ENCODE assay signal across 8 cellular contexts in genomic region chr2:209331291-209331844, GRCh38.
DNase-seq lines count a peak whose midpoint lies in the region; ATAC-seq and TF ChIP-seq lines count a peak whose summit lies in the region.

No MANE protein-coding gene starts in this region.

- intact Hi-C loops in right lobe of liver (cut with DNase I), result no loop called here

- H3K27ac ChIP-seq in MM.1S (ENCODE audit: low read length) (no peak overlapping the region), WERI-Rb-1 (no peak overlapping the region), right lobe of liver (no peak overlapping the region)

- no peak overlapping the region for H3K9ac ChIP-seq in MM.1S (ENCODE audit: low read length)

- no peaks in the 10 kb centered on the region for H4K20me1 ChIP-seq in MM.1S (ENCODE audit: insufficient read depth, low read length)

- no peaks in the 10 kb centered on the region for H3K9me2 ChIP-seq in MM.1S (replicated peaks; ENCODE audit: insufficient read depth, low read length)

- no peaks in the 10 kb centered on the region for H3K9me3 ChIP-seq in MM.1S (replicated peaks; ENCODE audit: insufficient read depth, low read length)
- no peaks in the 10 kb centered on the region for H3K9me3 ChIP-seq in WERI-Rb-1 (ENCODE audit: severe bottlenecking)
- no peaks in the 10 kb centered on the region for H3K9me3 ChIP-seq in right lobe of liver

- H3K4me3 ChIP-seq in MM.1S (ENCODE audit: low read length) (no peak overlapping the region), WERI-Rb-1 (ENCODE audit: low read depth, low read length) (no peak overlapping the region), right lobe of liver (no peak overlapping the region)

- no peak for TF ChIP-seq POLR2A in right lobe of liver (IDR thresholded peaks at IDR 0.05)

- no peaks in the 10 kb centered on the region for H3F3A ChIP-seq in MM.1S (ENCODE audit: insufficient read depth, low read length)

- peak in 2 of 4 donors; percentile 27 to 53 for ATAC-seq in right lobe of liver
- no peak for ATAC-seq in HG03045 (IDR thresholded peaks at IDR 0.05; ENCODE audit: unreplicated experiment)
- no peak for ATAC-seq in GM18502 (IDR thresholded peaks at IDR 0.05; ENCODE audit: poor library complexity, unreplicated experiment)

- no peaks in the 10 kb centered on the region for H3K79me2 ChIP-seq in MM.1S (ENCODE audit: low read length)

- DNase-seq in GF-D8 (lab: John Stamatoyannopoulos, UW) (peak; percentile 8), MM.1S (peak; percentile 44), WERI-Rb-1 (peak; percentile 17), right lobe of liver (no peak), T-helper 9 cell (no peak)
- DNase-seq in central memory CD4-positive, alpha-beta T cell, result no peak

- H3K4me1 ChIP-seq in MM.1S (ENCODE audit: low read length) (no peaks in the 10 kb centered on the region), right lobe of liver (no peaks in the 10 kb centered on the region)

- no peaks in the 10 kb centered on the region for H3K27me3 ChIP-seq in MM.1S (replicated peaks; ENCODE audit: insufficient read depth, low read length)
- H3K27me3 ChIP-seq in WERI-Rb-1 (ENCODE audit: insufficient read depth, low read depth, severe bottlenecking), result no peaks in the 10 kb centered on the region
- no peaks in the 10 kb centered on the region for H3K27me3 ChIP-seq in right lobe of liver

- no peak overlapping the region for H2AFZ ChIP-seq in MM.1S (ENCODE audit: low read length)

- H3K4me2 ChIP-seq in MM.1S (ENCODE audit: low read depth, low read length), result no peak overlapping the region

- WGBS in right lobe of liver (ENCODE audit: insufficient coverage, low coverage, low lambda C conversion rate, missing lambda C conversion rate), result 8% methylated on average over 1 of the region's 1 CpG

- TF ChIP-seq CTCF in MM.1S (IDR thresholded peaks at IDR 0.05; ENCODE audit: low read length), result peak; percentile 44
- TF ChIP-seq CTCF in WERI-Rb-1 (IDR thresholded peaks at IDR 0.05; ENCODE audit: low read depth, low read length), result peak; percentile 31; the same call in 1 of the 2 replicates
- peak; percentile 15 to 36 (median 29) for TF ChIP-seq CTCF in right lobe of liver (IDR thresholded peaks at IDR 0.05)

- no peaks in the 10 kb centered on the region for H3K36me3 ChIP-seq in MM.1S (replicated peaks; ENCODE audit: insufficient read depth, low read length)
- H3K36me3 ChIP-seq in WERI-Rb-1, result no peaks in the 10 kb centered on the region
- no peaks in the 10 kb centered on the region for H3K36me3 ChIP-seq in right lobe of liver

Comparison
In these comparisons a context has a peak if more than half of its experiments do, and no peak if none do; other contexts are left out.
1. DNase-seq: peak in GF-D8 (single experiment), MM.1S (single experiment) and WERI-Rb-1 (single experiment); none in right lobe of liver (0 of 3), central memory CD4-positive, alpha-beta T cell (single experiment) and T-helper 9 cell (single experiment).
2. Peak in every context shown above with its lines, with median percentiles within 50 percentile points of each other: CTCF ChIP-seq.